In the genomic region with DNA sequence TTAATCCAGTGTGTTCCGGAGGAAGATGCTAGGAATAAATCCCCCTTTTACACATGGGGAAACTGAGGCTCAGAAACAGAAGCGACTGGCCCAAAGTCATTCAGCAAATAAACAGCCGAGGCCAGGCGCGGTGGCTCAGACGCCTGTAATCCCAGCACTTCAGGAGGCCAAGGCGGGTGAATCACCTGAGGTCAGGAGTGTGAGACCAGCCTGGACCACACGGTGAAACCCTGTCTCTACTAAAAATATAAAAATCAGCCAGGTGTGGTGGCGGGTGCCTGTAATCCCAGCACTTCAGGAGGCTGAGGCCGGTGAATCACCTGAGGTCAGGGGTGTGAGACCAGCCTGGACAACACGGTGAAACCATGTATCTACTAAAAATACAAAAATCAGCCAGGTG, we compare ENCODE assay signal across 1 cellular context.
TF ChIP-seq lines count a peak whose summit lies in the region.

No MANE protein-coding gene starts in this region.

TF ChIP-seq in H1, 55 proteins besides CTCF, POLR2A, EP300 and RAD21:
- TF ChIP-seq SUZ12 (IDR thresholded peaks at IDR 0.05; ENCODE audit: low read length), result no peak
- no peak for TF ChIP-seq JUND (IDR thresholded peaks at IDR 0.05; ENCODE audit: low read length)
